In the genomic region with DNA sequence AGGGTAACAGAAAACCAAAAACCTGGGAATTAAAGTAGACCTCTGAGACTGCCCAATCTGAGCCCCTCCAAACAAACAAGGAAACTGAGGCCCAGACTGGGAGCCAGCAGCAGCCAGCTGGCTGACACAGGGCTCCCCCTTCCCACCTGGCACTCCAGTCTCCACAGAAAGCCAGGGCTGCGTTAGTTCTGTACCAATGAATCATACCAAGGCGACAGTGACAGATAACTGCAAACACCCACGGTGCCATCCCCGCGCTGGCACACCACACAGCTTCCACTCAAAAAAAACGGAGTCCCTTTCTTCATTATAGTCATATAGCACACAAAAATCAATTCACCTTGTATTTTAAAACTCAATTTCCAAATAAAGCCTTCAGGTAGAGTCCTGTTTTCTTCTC, we compare ENCODE assay signal across 8 cellular contexts. TPM values are rescaled to one million over a fixed set of nuclear protein-coding genes. Genes with fewer than 3 reads are reported as not detected.
DNase-seq lines count a peak whose midpoint lies in the region; ATAC-seq, FAIRE-seq and TF ChIP-seq lines count a peak whose summit lies in the region.

No MANE protein-coding gene starts in this region.

- DNase-seq in CD4-positive, alpha-beta T cell: no peak
- peak in 4 of 6 donors; percentile 29 to 54 (median 40) for DNase-seq in pancreas
- DNase-seq in iPS-NIHi7 (ENCODE audit: extremely low spot score): no peak
- DNase-seq in SIG-M5 (lab: John Stamatoyannopoulos, UW): no peak
- no peak for DNase-seq in HT-29 (ENCODE audit: low spot score)
- no peak for DNase-seq in KG1 (lab: John Stamatoyannopoulos, UW)

- H3K27me3 ChIP-seq in CD4-positive, alpha-beta T cell (ENCODE audit: control insufficient read depth, insufficient read depth, low read length): no peaks in the 10 kb centered on the region
- H3K27me3 ChIP-seq in SU-DHL-6 (ENCODE audit: low read length) (no peaks in the 10 kb centered on the region), endocrine pancreas (ENCODE audit: control insufficient read depth, insufficient read depth, low read length) (no peaks in the 10 kb centered on the region), pancreas (no peaks in the 10 kb centered on the region)

- H3K36me3 ChIP-seq in SU-DHL-6 (ENCODE audit: low read length): no peaks in the 10 kb centered on the region
- H3K36me3 ChIP-seq in endocrine pancreas (ENCODE audit: control insufficient read depth, insufficient read depth, low read length): no peaks in the 10 kb centered on the region
- H3K36me3 ChIP-seq in pancreas: no peaks in the 10 kb centered on the region

- peak overlapping the region; percentile 80 for H3K9ac ChIP-seq in SU-DHL-6 (ENCODE audit: low read length)
- H3K9ac ChIP-seq in endocrine pancreas (ENCODE audit: control insufficient read depth, insufficient read depth, low read length): peak overlapping the region; percentile 98

- no peak for ATAC-seq in CD4-positive, alpha-beta T cell (ENCODE audit: poor library complexity)
- ATAC-seq in pancreas: peak in 3 of 4 donors; percentile 8 to 14 (median 8)

- no peaks in the 10 kb centered on the region for H3K27me3 Mint-ChIP-seq in CD4-positive, alpha-beta T cell

- H3K27ac ChIP-seq in CD4-positive, alpha-beta T cell (ENCODE audit: low read depth, low read length): no peak overlapping the region
- H3K27ac ChIP-seq in SU-DHL-6 (ENCODE audit: low read depth, low read length) (no peak overlapping the region), pancreas (peak overlapping the region; percentile 96 to 100 (median 98))

- peak overlapping the region; percentile 78 for H3K4me2 ChIP-seq in SU-DHL-6 (ENCODE audit: low read depth, low read length, poor library complexity, severe bottlenecking)

- CTCF ChIA-PET in CD4-positive, alpha-beta T cell (lab: Charles Lee): interaction anchor here (1.0 kb wide), 1 partner anchor 24 kb away, joined by 3 read pairs; no protein-coding TSS in a partner anchor

- no peaks in the 10 kb centered on the region for H3K9me3 Mint-ChIP-seq in CD4-positive, alpha-beta T cell

- TF ChIP-seq CTCF in CD4-positive, alpha-beta T cell (IDR thresholded peaks at IDR 0.05): no peak
- TF ChIP-seq CTCF in SU-DHL-6 (IDR thresholded peaks at IDR 0.05; ENCODE audit: insufficient read depth, low read length, poor library complexity, severe bottlenecking) (no peak), pancreas (IDR thresholded peaks at IDR 0.05) (no peak)

- peaks cover 13% of the 10 kb centered on the region; the same call in 1 of the 2 replicates for H3F3A ChIP-seq in SU-DHL-6 (ENCODE audit: insufficient read depth)

- FAIRE-seq in pancreas (lab: Jason Lieb, UNC): no peak

- H3K9me2 ChIP-seq in SU-DHL-6 (replicated peaks; ENCODE audit: insufficient read depth, low read length): no peaks in the 10 kb centered on the region

- peaks cover 8% of the 10 kb centered on the region for H3K36me3 Mint-ChIP-seq in CD4-positive, alpha-beta T cell (ENCODE audit: low read depth)

- no peaks in the 10 kb centered on the region for H3K9me3 ChIP-seq in CD4-positive, alpha-beta T cell (ENCODE audit: control insufficient read depth, low read length)
- H3K9me3 ChIP-seq in SU-DHL-6 (ENCODE audit: insufficient read depth, low read length) (no peaks in the 10 kb centered on the region), endocrine pancreas (ENCODE audit: control insufficient read depth, low read length) (no peaks in the 10 kb centered on the region), pancreas (no peaks in the 10 kb centered on the region)

- intact Hi-C loops in CD4-positive, alpha-beta T cell (cut with DNase I, micrococcal nuclease): loop anchor here in 1 of 2 experiments (5.0 kb wide), 1 partner anchor 225 kb away; the partner anchor contains the start of gene SCLY
- intact Hi-C loops in pancreas (cut with DNase I): no loop called here

- no peak overlapping the region for H2AFZ ChIP-seq in SU-DHL-6 (ENCODE audit: low read depth, low read length, severe bottlenecking)

- peak overlapping the region; percentile 88 for H3K4me3 Mint-ChIP-seq in CD4-positive, alpha-beta T cell

- 7 to 21% methylated on average over 6 of the region's 6 CpGs for WGBS in pancreas, 2 donors

- H4K20me1 ChIP-seq in SU-DHL-6 (ENCODE audit: low read depth, low read length): peaks cover 7% of the 10 kb centered on the region; the same call in 1 of the 2 replicates

- peaks cover 54% of the 10 kb centered on the region for H3K4me1 Mint-ChIP-seq in CD4-positive, alpha-beta T cell (ENCODE audit: low read depth)

- POLR2A ChIA-PET in CD4-positive, alpha-beta T cell (lab: Charles Lee): no interaction called here

- peaks cover 63% of the 10 kb centered on the region for H3K79me2 ChIP-seq in SU-DHL-6 (ENCODE audit: insufficient read depth, low read length)

- H3K4me1 ChIP-seq in endocrine pancreas (ENCODE audit: control insufficient read depth, insufficient read depth, low read length) (peaks cover 5% of the 10 kb centered on the region), pancreas (peaks cover 36 to 50% (median 48%) of the 10 kb centered on the region in 3 donors)

- H3K4me3 ChIP-seq in SU-DHL-6 (ENCODE audit: insufficient read depth, low read length, poor library complexity, severe bottlenecking) (peak overlapping the region; percentile 90), endocrine pancreas (ENCODE audit: control insufficient read depth, insufficient read depth, low read length) (peak overlapping the region; percentile 84), pancreas (peak overlapping the region in 3 of 4 donors; percentile 83 to 87 (median 85))

- H3K27ac Mint-ChIP-seq in CD4-positive, alpha-beta T cell: peak overlapping the region; percentile 99

RNA-seq across cellular contexts. Expression of gene PER2, which starts 1.4 kb away (rescaled TPM):
- 10 to 100 TPM; 33.8 to 38.2 TPM for total RNA-seq in CD4-positive, alpha-beta T cell
- 10 to 100 TPM in 2 of 6 donors, 1 to 10 TPM in 4; 7.8 to 11.7 (median 9.3) TPM for total RNA-seq in pancreas
- polyA plus RNA-seq in pancreas: 10 to 100 TPM in 1 of 2 donors, 1 to 10 TPM in 1; 6.9 to 12.2 TPM
- 26.6 and 28.3 TPM in 2 replicates for total RNA-seq in HT-29 (2014; rRNA removed; shearing (Covaris generic))

RNA-seq across cellular contexts. Expression of gene TRAF3IP1, which starts 33.3 kb away (rescaled TPM):
- total RNA-seq in CD4-positive, alpha-beta T cell: 1 to 10 TPM; 5.1 to 6.9 TPM
- 10 to 100 TPM in 1 of 6 donors, 1 to 10 TPM in 5; 4.9 to 10.3 (median 7.9) TPM for total RNA-seq in pancreas
- polyA plus RNA-seq in pancreas: 1 to 10 TPM; 4.7 to 7.0 TPM
- total RNA-seq in HT-29 (2014; rRNA removed; shearing (Covaris generic)): 2.4 and 3.6 TPM in 2 replicates

RNA-seq across cellular contexts. Expression of gene HES6, which starts 47.1 kb away (rescaled TPM):
- 1 to 10 TPM; 1.5 to 1.9 TPM for total RNA-seq in CD4-positive, alpha-beta T cell
- total RNA-seq in pancreas: 10 to 100 TPM in 4 of 6 donors, 1 to 10 TPM in 2; 4.9 to 18.9 (median 16.0) TPM
- polyA plus RNA-seq in pancreas: 10 to 100 TPM; 11.1 to 22.7 TPM
- 113 and 134 TPM in 2 replicates for total RNA-seq in HT-29 (2014; rRNA removed; shearing (Covaris generic))

Comparison
In these comparisons a context has a peak if more than half of its experiments do, and no peak if none do; other contexts are left out.
1. DNase-seq: peak in pancreas (4 of 6); none in CD4-positive, alpha-beta T cell (0 of 10), iPS-NIHi7 (single experiment), SIG-M5 (single experiment), HT-29 (single experiment) and KG1 (single experiment).
2. H3K27ac ChIP-seq: peak in pancreas (4 of 4); none in CD4-positive, alpha-beta T cell (single experiment) and SU-DHL-6 (single experiment).
3. Peak in every context shown above with its lines, with median percentiles within 50 percentile points of each other: H3K4me3 ChIP-seq.